Comparison of ENCODE assay signal across 9 cellular contexts in genomic region chr17:4658478-4659305, GRCh38. TPM values are rescaled to one million over a fixed set of nuclear protein-coding genes. Genes with fewer than 3 reads are reported as not detected.
DNase-seq lines count a peak whose midpoint lies in the region; ATAC-seq, FAIRE-seq and TF ChIP-seq lines count a peak whose summit lies in the region.
"Had no signal": no experiment of that assay in that cellular context is flagged by ENCODE, and none has a peak within 500 bp of the region (broad histone marks: within the 10 kb centered on the region; RNA-seq: fewer than 3 reads in every experiment).

No MANE protein-coding gene starts in this region.

- 51 to 87% (median 75%) methylated on average over 6 of the region's 6 CpGs for WGBS in spleen, 5 donors

- intact Hi-C loops in spleen (cut with DNase I; ENCODE audit: low total_unique reads): no loop called here

- H3K36me3 ChIP-seq in bronchial epithelial cell (ENCODE audit: control insufficient read depth, insufficient read depth, low read length) (no peaks in the 10 kb centered on the region), spleen (no peaks in the 10 kb centered on the region)
- H3K36me3 ChIP-seq: esophagus squamous epithelium had no signal

- peaks cover 2% of the 10 kb centered on the region for H3K27me3 Mint-ChIP-seq in T-helper 2 cell treated with Interferon-gamma antibody and Interleukin-4, amounts not matched to agents 5 μg/mL and 100 μg/mL, for 36 hours (ENCODE audit: low read depth)

- H3K4me3 ChIP-seq in bronchial epithelial cell (ENCODE audit: low read depth, low read length) (no peak overlapping the region), spleen (no peak overlapping the region)
- H3K4me3 ChIP-seq: esophagus squamous epithelium had no signal

- no peaks in the 10 kb centered on the region for H3K9me3 Mint-ChIP-seq in T-helper 2 cell treated with Interferon-gamma antibody and Interleukin-4, amounts not matched to agents 5 μg/mL and 100 μg/mL, for 36 hours

- no peak overlapping the region for H3K27ac ChIP-seq in spleen
- H3K27ac ChIP-seq: esophagus squamous epithelium had no signal

- no peaks in the 10 kb centered on the region for H3K36me3 Mint-ChIP-seq in T-helper 2 cell treated with Interferon-gamma antibody and Interleukin-4, amounts not matched to agents 5 μg/mL and 100 μg/mL, for 36 hours (ENCODE audit: low read depth)

- TF ChIP-seq POLR2A in spleen (IDR thresholded peaks at IDR 0.05): no peak

- no peak for FAIRE-seq in bronchial epithelial cell (lab: Jason Lieb, UNC)

- DNase-seq in GM19240 (ENCODE audit: insufficient read length, low spot score): peak; percentile 45
- DNase-seq in T-helper 2 cell treated with Interferon-gamma antibody and Interleukin-4, amounts not matched to agents 5 μg/mL and 100 μg/mL, for 36 hours (ENCODE audit: low spot score): peak; percentile 88
- DNase-seq in bronchial epithelial cell (ENCODE audit: low read depth): peak; percentile 58
- DNase-seq in stimulated activated CD4-positive, alpha-beta T cell treated with anti-CD3 and anti-CD28 coated beads, Interleukin-2, amount 100 ng/mL, for 48 hours: peak; percentile 49 to 51
- DNase-seq in spleen: no peak
- DNase-seq in DMS79 treated with DMSO at 0.1 percent for 48 hours (lab: John Stamatoyannopoulos, UW): no peak
- DNase-seq: esophagus squamous epithelium had no signal

- no peaks in the 10 kb centered on the region for H3K4me1 ChIP-seq in spleen
- H3K4me1 ChIP-seq: esophagus squamous epithelium had no signal

- no peaks in the 10 kb centered on the region for H3K9me3 ChIP-seq in spleen
- H3K9me3 ChIP-seq: esophagus squamous epithelium had no signal

- no peak overlapping the region for H3K4me3 Mint-ChIP-seq in T-helper 2 cell treated with Interferon-gamma antibody and Interleukin-4, amounts not matched to agents 5 μg/mL and 100 μg/mL, for 36 hours

- TF ChIP-seq CTCF in bronchial epithelial cell (IDR thresholded peaks at IDR 0.05; ENCODE audit: insufficient read depth, low read length, severe bottlenecking) (no peak), spleen (IDR thresholded peaks at IDR 0.05 in 8 of 11, conservative IDR thresholded peaks at IDR 0.05 in 3 of 11) (no peak)

- H3K27ac Mint-ChIP-seq in T-helper 2 cell treated with Interferon-gamma antibody and Interleukin-4, amounts not matched to agents 5 μg/mL and 100 μg/mL, for 36 hours: no peak overlapping the region

- ATAC-seq in GM18867 (IDR thresholded peaks at IDR 0.05; ENCODE audit: unreplicated experiment) (no peak), GM19328 (IDR thresholded peaks at IDR 0.05; ENCODE audit: unreplicated experiment) (no peak)

- H3K27me3 ChIP-seq in bronchial epithelial cell (ENCODE audit: control insufficient read depth, insufficient read depth, low read length) (peaks cover 1% of the 10 kb centered on the region), spleen (replicated peaks in 1 of 7) (peaks cover 0 to 18% (median 0%) of the 10 kb centered on the region in 7 donors)

- H3K4me1 Mint-ChIP-seq in T-helper 2 cell treated with Interferon-gamma antibody and Interleukin-4, amounts not matched to agents 5 μg/mL and 100 μg/mL, for 36 hours (ENCODE audit: low read depth): peaks cover 14% of the 10 kb centered on the region

RNA-seq across cellular contexts. Expression of gene ALOX15, which starts 17.2 kb away (rescaled TPM):
- total RNA-seq in bronchial epithelial cell (under 0.01 TPM in 1 of 2 replicates, not detected in the other), spleen (1 to 10 TPM in 2 of 7 donors, under 1 TPM in 4, not detected in 1; 0.46 to 2.6 (median 0.88) TPM)
- polyA plus RNA-seq in spleen: under 1 TPM; 0.04 to 0.09 (median 0.06) TPM

RNA-seq across cellular contexts. Expression of gene PELP1, which starts 45.2 kb away (rescaled TPM):
- total RNA-seq in bronchial epithelial cell (11.8 and 13.7 TPM in 2 replicates), spleen (10 to 100 TPM; 21.7 to 67.6 (median 43.9) TPM)
- polyA plus RNA-seq in spleen: 10 to 100 TPM; 15.7 to 34.9 (median 25.8) TPM

RNA-seq across cellular contexts. Expression of gene ARRB2, which starts 51.7 kb away (rescaled TPM):
- 2.9 and 6.5 TPM in 2 replicates for total RNA-seq in bronchial epithelial cell
- 100 to 1,000 TPM; 117 to 416 (median 226) TPM for total RNA-seq in spleen
- polyA plus RNA-seq in spleen: 100 to 1,000 TPM in 2 of 3 donors, 10 to 100 TPM in 1; 61.4 to 127 (median 120) TPM

Comparison
In these comparisons a context has a peak if more than half of its experiments do, and no peak if none do; other contexts are left out.
1. DNase-seq: peak in GM19240 (single experiment), T-helper 2 cell treated with Interferon-gamma antibody and Interleukin-4, amounts not matched to agents 5 μg/mL and 100 μg/mL, for 36 hours (single experiment), bronchial epithelial cell (single experiment) and stimulated activated CD4-positive, alpha-beta T cell treated with anti-CD3 and anti-CD28 coated beads, Interleukin-2, amount 100 ng/mL, for 48 hours (2 of 2); none in spleen (single experiment) and DMS79 treated with DMSO at 0.1 percent for 48 hours (single experiment).
2. RNA of gene ARRB2, which starts 51.7 kb away (total RNA-seq): 117 to 416 TPM in spleen; 2.9 to 6.5 TPM in bronchial epithelial cell; every median in the first group is over 10 times any median in the second.